Comparison of ENCODE assay signal across 17 cellular contexts in genomic region chr11:19426022-19426718, GRCh38.
"Had no signal": no experiment of that assay in that cellular context is flagged by ENCODE, and none has a peak within 500 bp of the region (broad histone marks: within the 10 kb centered on the region; RNA-seq: fewer than 3 reads in every experiment).

No MANE protein-coding gene starts in this region.

- H3K27me3 ChIP-seq: body of pancreas, suprapubic skin, vagina had no signal

- DNase-seq: activated CD4-positive, alpha-beta T cell treated with anti-CD3 and anti-CD28 coated beads, Interleukin-2, amount 10 ng/mL, durations not matched to agents 7 days and 5 days; activated CD8-positive, alpha-beta T cell treated with anti-CD3 and anti-CD28 coated beads, Interleukin-2, amount 10 ng/mL, durations not matched to agents 7 days and 5 days; activated naive CD4-positive, alpha-beta T cell treated with Interleukin-2 at 50 U/mL for 16 hours; activated naive CD8-positive, alpha-beta T cell treated with anti-CD3 and anti-CD28 coated beads, Interleukin-2, amount 10 ng/mL, durations not matched to agents 7 days and 5 days; activated T-cell treated with anti-CD3 and anti-CD28 coated beads, Interleukin-2, amount 50 U/mL, for 24 hours; amygdala; body of pancreas; caudate nucleus; effector memory CD8-positive, alpha-beta T cell; foreskin fibroblast; mesendoderm; naive thymus-derived CD8-positive, alpha-beta T cell; stimulated activated CD4-positive, alpha-beta T cell treated with anti-CD3 and anti-CD28 coated beads, Interleukin-15, amount 100 ng/mL, for 24 hours; stimulated activated CD4-positive, alpha-beta T cell treated with anti-CD3 and anti-CD28 coated beads, Interleukin-2, amount 100 ng/mL, for 48 hours had no signal

- H3K4me1 ChIP-seq: vagina had no signal

- ATAC-seq: activated CD8-positive, alpha-beta T cell treated with anti-CD3 and anti-CD28 coated beads, Interleukin-2, amount 10 ng/mL, durations not matched to agents 7 days and 5 days; body of pancreas; effector memory CD8-positive, alpha-beta T cell; naive thymus-derived CD8-positive, alpha-beta T cell had no signal

- H3K36me3 ChIP-seq: suprapubic skin, vagina had no signal

- H3K27ac ChIP-seq: body of pancreas, suprapubic skin, vagina had no signal

- H3K9me3 ChIP-seq: body of pancreas, suprapubic skin, vagina had no signal

- H3K4me3 ChIP-seq: body of pancreas, skin epidermis, suprapubic skin, vagina had no signal
